In genomic region chr1:162366671-162367070, GRCh38 we compare ENCODE assay signal across 17 cellular contexts. TPM values are rescaled to one million over a fixed set of nuclear protein-coding genes. Genes with fewer than 3 reads are reported as not detected.
DNase-seq lines count a peak whose midpoint lies in the region; ATAC-seq, FAIRE-seq and TF ChIP-seq lines count a peak whose summit lies in the region.
"Had no signal": no experiment of that assay in that cellular context is flagged by ENCODE, and none has a peak within 500 bp of the region (broad histone marks: within the 10 kb centered on the region; RNA-seq: fewer than 3 reads in every experiment).

No MANE protein-coding gene starts in this region.

- H3K27ac ChIP-seq in right lobe of liver = peak overlapping the region in 2 of 3 donors; percentile 93 to 94
- H3K27ac ChIP-seq in HepG2 (ENCODE audit: extremely low read length, insufficient read depth, low read length) = no peak overlapping the region
- H3K27ac ChIP-seq in K562 (ENCODE audit: extremely low read depth, low read depth, low read length) = no peak overlapping the region
- no peak overlapping the region for H3K27ac ChIP-seq in mesenchymal stem cell (ENCODE audit: low read length, poor library complexity, severe bottlenecking)
- H3K27ac ChIP-seq in urinary bladder (ENCODE audit: low read depth) = no peak overlapping the region
- H3K27ac ChIP-seq: parathyroid adenoma had no signal

- POLR2A ChIA-PET in HepG2 (lab: Yijun Ruan, JAX) = no interaction called here
- POLR2A ChIA-PET in K562 (lab: Yijun Ruan, JAX) = interaction anchor here (1.3 to 1.4 kb wide), 2 partner anchors 14 to 194 kb away, joined by 3 read pairs; partner anchors contain the start of gene UAP1

- H4K20me1 ChIP-seq in HepG2 (ENCODE audit: insufficient read depth, low read length) (no peaks in the 10 kb centered on the region), K562 (replicated peaks; ENCODE audit: control insufficient read depth, insufficient read depth, low read length) (no peaks in the 10 kb centered on the region)

- BruUV-seq in HepG2 (replicated peaks; lab: Mats Ljungman, UMichigan) = no TSS peak
- no TSS peak for BruUV-seq in K562 (replicated peaks; lab: Mats Ljungman, UMichigan)

- H3K36me3 ChIP-seq in right lobe of liver (peaks cover 0 to 8% (median 2%) of the 10 kb centered on the region in 4 donors), HepG2 (replicated peaks in 1 of 2; ENCODE audit: control insufficient read depth in 1 of 2, insufficient read depth in 2 of 2, low read length in 2 of 2) (peaks cover 12 to 40% of the 10 kb centered on the region in 2 experiments; a peak in 4 of 5 replicates), K562 (ENCODE audit: control insufficient read depth, insufficient read depth, low read length) (no peaks in the 10 kb centered on the region), mesenchymal stem cell (ENCODE audit: control insufficient read depth in 1 of 2, insufficient read depth in 2 of 2, low read depth in 1 of 2, low read length in 2 of 2) (peaks cover 0 to 10% of the 10 kb centered on the region in 2 experiments), urinary bladder (ENCODE audit: insufficient read depth) (no peaks in the 10 kb centered on the region)

- TF ChIP-seq CTCF in right lobe of liver (IDR thresholded peaks at IDR 0.05) (no peak), HepG2 (CRISPR knock-in tag; IDR thresholded peaks at IDR 0.05) (no peak), K562 (IDR thresholded peaks at IDR 0.05 in 2 of 3, conservative IDR thresholded peaks at IDR 0.05 in 1 of 3; ENCODE audit: insufficient read depth in 2 of 3, low read depth in 1 of 3, low read length in 3 of 3) (no peak)

- no peak for FAIRE-seq in HepG2 (lab: Jason Lieb, UNC)
- FAIRE-seq in K562 (lab: Jason Lieb, UNC) = peak; percentile 6
- FAIRE-seq: kidney had no signal

- H3K79me1 ChIP-seq in mesenchymal stem cell (replicated peaks; ENCODE audit: low read length, poor library complexity, severe bottlenecking) = no peaks in the 10 kb centered on the region

- H3K4ac ChIP-seq in mesenchymal stem cell (ENCODE audit: low read depth in 1 of 2, low read length in 2 of 2) = no peak overlapping the region

- intact Hi-C loops in right lobe of liver (cut with DNase I) = no loop called here
- intact Hi-C loops in HepG2 (cut with micrococcal nuclease; ENCODE audit: unreplicated experiment) = no loop called here
- intact Hi-C loops in K562 (cut with micrococcal nuclease) = no loop called here

- H3K79me2 ChIP-seq in HepG2 (ENCODE audit: insufficient read depth, low read length) (no peaks in the 10 kb centered on the region), K562 (ENCODE audit: control insufficient read depth, insufficient read depth, low read length) (no peaks in the 10 kb centered on the region)
- H3K79me2 ChIP-seq: parathyroid adenoma had no signal

- no peak overlapping the region for H2BK15ac ChIP-seq in mesenchymal stem cell (ENCODE audit: low read depth, poor library complexity, severe bottlenecking)

- CTCF ChIA-PET in HepG2 (lab: Yijun Ruan, JAX; ENCODE audit: low intra/inter-chr PET ratio, low total read pairs) = no interaction called here
- CTCF ChIA-PET in K562 (lab: Yijun Ruan, JAX; ENCODE audit: low intra/inter-chr PET ratio) = no interaction called here

- in situ Hi-C loops in HepG2 (cut with HindIII; ENCODE audit: extremely low pct_ligation_motif_present, low pct_unique_long_range_greater_than_20kb) = no loop called here
- in situ Hi-C loops in K562 (cut with MboI) = no loop called here

- ATAC-seq in right lobe of liver = no peak
- ATAC-seq in HepG2 = no peak
- peak; percentile 78 for ATAC-seq in K562
- no peak for ATAC-seq in HG03469 (IDR thresholded peaks at IDR 0.05; ENCODE audit: unreplicated experiment)
- no peak for ATAC-seq in GM18517 (IDR thresholded peaks at IDR 0.05; ENCODE audit: unreplicated experiment)
- ATAC-seq: Panc1 had no signal

- H3K9me1 ChIP-seq in K562 (ENCODE audit: control insufficient read depth, insufficient read depth, low read length) = no peaks in the 10 kb centered on the region

- H3K9ac ChIP-seq in HepG2 (ENCODE audit: insufficient read depth, low read depth, low read length) (no peak overlapping the region), K562 (ENCODE audit: insufficient read depth in 1 of 2, low read depth in 2 of 2, low read length in 2 of 2) (peak overlapping the region in 1 of 2 experiments; percentile 54; a peak in 1 of 4 replicates), mesenchymal stem cell (ENCODE audit: low read length) (peak overlapping the region; percentile 15)
- H3K9ac ChIP-seq: parathyroid adenoma had no signal

- peaks cover 0 to 66% (median 32%) of the 10 kb centered on the region in 4 donors for H3K4me1 ChIP-seq in right lobe of liver
- H3K4me1 ChIP-seq in HepG2 (ENCODE audit: insufficient read depth, low read length) = no peaks in the 10 kb centered on the region
- H3K4me1 ChIP-seq in K562 (replicated peaks in 1 of 2; ENCODE audit: control insufficient read depth in 2 of 2, insufficient read depth in 2 of 2, low read length in 2 of 2) = peaks cover 13 to 20% of the 10 kb centered on the region in 2 experiments; a peak in 4 of 5 replicates
- H3K4me1 ChIP-seq in mesenchymal stem cell (ENCODE audit: control insufficient read depth, insufficient read depth, low read depth, low read length) = peaks cover 7% of the 10 kb centered on the region
- no peaks in the 10 kb centered on the region for H3K4me1 ChIP-seq in urinary bladder (ENCODE audit: insufficient read depth)
- H3K4me1 ChIP-seq: parathyroid adenoma had no signal

- H2BK5ac ChIP-seq in mesenchymal stem cell (ENCODE audit: low read depth, low read length, poor library complexity, severe bottlenecking) = no peak overlapping the region

- H3K4me3 ChIP-seq in right lobe of liver (no peak overlapping the region), HepG2 (replicated peaks in 1 of 3; ENCODE audit: insufficient read depth in 1 of 3, low read depth in 2 of 3, low read length in 3 of 3) (no peak overlapping the region), K562 (no peak overlapping the region), mesenchymal stem cell (ENCODE audit: insufficient read depth in 1 of 2, low read depth in 1 of 2, low read length in 2 of 2) (peak overlapping the region in 1 of 2 experiments; percentile 81), urinary bladder (ENCODE audit: low read depth, low read length) (peak overlapping the region; percentile 17)

- TF ChIP-seq EP300 in HepG2 (IDR thresholded peaks at IDR 0.05; ENCODE audit: low read depth in 2 of 2, low read length in 2 of 2) = no peak
- no peak for TF ChIP-seq EP300 in HepG2 (CRISPR knock-in tag; IDR thresholded peaks at IDR 0.05; ENCODE audit: borderline replicate concordance)
- no peak for TF ChIP-seq EP300 in K562 (IDR thresholded peaks at IDR 0.05; ENCODE audit: low read length)

- TF ChIP-seq POLR2A in right lobe of liver (IDR thresholded peaks at IDR 0.05) (no peak), HepG2 (IDR thresholded peaks at IDR 0.05; ENCODE audit: insufficient read depth in 1 of 2, low read depth in 2 of 2, low read length in 2 of 2) (no peak), K562 (conservative IDR thresholded peaks at IDR 0.05) (no peak)

- H3K9me3 ChIP-seq in right lobe of liver (no peaks in the 10 kb centered on the region), HepG2 (ENCODE audit: low read length) (no peaks in the 10 kb centered on the region), K562 (replicated peaks; ENCODE audit: control insufficient read depth, insufficient read depth, low read depth, low read length) (no peaks in the 10 kb centered on the region), mesenchymal stem cell (ENCODE audit: control insufficient read depth, low read length) (no peaks in the 10 kb centered on the region)
- H3K9me3 ChIP-seq: tibial nerve had no signal

- H3K4me2 ChIP-seq in HepG2 (ENCODE audit: low read depth, low read length) (no peak overlapping the region), K562 (ENCODE audit: insufficient read depth, low read length) (no peak overlapping the region), mesenchymal stem cell (ENCODE audit: low read length, poor library complexity, severe bottlenecking) (no peak overlapping the region)

- H3K27me3 ChIP-seq in right lobe of liver = no peaks in the 10 kb centered on the region
- no peaks in the 10 kb centered on the region for H3K27me3 ChIP-seq in HepG2 (ENCODE audit: control insufficient read depth in 1 of 2, insufficient read depth in 2 of 2, low read length in 2 of 2)
- no peaks in the 10 kb centered on the region for H3K27me3 ChIP-seq in K562 (ENCODE audit: control insufficient read depth in 2 of 2, insufficient read depth in 2 of 2, low read length in 2 of 2)
- H3K27me3 ChIP-seq in mesenchymal stem cell (ENCODE audit: control insufficient read depth in 1 of 2, insufficient read depth in 1 of 2, low read length in 2 of 2) = peaks cover 0 to 46% of the 10 kb centered on the region in 2 experiments
- H3K27me3 ChIP-seq: tibial nerve had no signal

- no peak overlapping the region for H3K14ac ChIP-seq in mesenchymal stem cell (ENCODE audit: low read length in 2 of 2)

- 73% methylated on average over 8 of the region's 9 CpGs for WGBS in right lobe of liver (ENCODE audit: insufficient coverage, low coverage, low lambda C conversion rate, missing lambda C conversion rate)
- 93% methylated on average over 9 of the region's 9 CpGs for WGBS in HepG2 (ENCODE audit: low lambda C conversion rate)
- WGBS in K562 (ENCODE audit: insufficient coverage, low coverage, missing lambda C conversion rate) = 50% methylated on average over 9 of the region's 9 CpGs
- 94% methylated on average over 7 of the region's 9 CpGs for WGBS in mesenchymal stem cell
- WGBS in urinary bladder = 87% methylated on average over 9 of the region's 9 CpGs

- H3K23ac ChIP-seq in mesenchymal stem cell (ENCODE audit: low read length in 2 of 2) = no peak overlapping the region

- no peak overlapping the region for H4K91ac ChIP-seq in mesenchymal stem cell (ENCODE audit: low read length)

- H2BK120ac ChIP-seq in mesenchymal stem cell (ENCODE audit: low read depth, low read length) = no peak overlapping the region

- DNase-seq in right lobe of liver = no peak
- DNase-seq in HepG2 (ENCODE audit: low spot score) = no peak
- peak; percentile 45 to 57 (median 53) for DNase-seq in K562 (ENCODE audit: extremely low read depth in 1 of 4, low spot score in 3 of 4)
- DNase-seq in mesenchymal stem cell = no peak
- no peak for DNase-seq in HPDE6-E6E7 (ENCODE audit: extremely low spot score)
- DNase-seq: activated CD4-positive, CD25-positive, alpha-beta regulatory T cell treated with anti-CD3 and anti-CD28 coated beads, Interleukin-2, amount 50 U/mL, for 72 hours; caudate nucleus; DMS 273 treated with DMSO at 0.1 percent for 48 hours; kidney; NCI-H2081; NCI-H69 had no signal

- H3K18ac ChIP-seq in mesenchymal stem cell (ENCODE audit: low read depth in 1 of 2, low read length in 2 of 2) = no peak overlapping the region

- no peak overlapping the region for H2AFZ ChIP-seq in HepG2 (ENCODE audit: low read length)
- peak overlapping the region; percentile 34; the same call in 1 of the 2 replicates for H2AFZ ChIP-seq in K562 (ENCODE audit: low read depth, low read length)
- H2AFZ ChIP-seq in mesenchymal stem cell (ENCODE audit: low read depth, low read length) = no peak overlapping the region
- H2AFZ ChIP-seq: parathyroid adenoma had no signal

- no peak for TF ChIP-seq RAD21 in HepG2 (CRISPR knock-in tag; IDR thresholded peaks at IDR 0.05)
- TF ChIP-seq RAD21 in K562 (CRISPR knock-in tag; conservative IDR thresholded peaks at IDR 0.05 in 1 of 2, IDR thresholded peaks at IDR 0.05 in 1 of 2) = no peak

- no peak overlapping the region for H4K8ac ChIP-seq in mesenchymal stem cell (ENCODE audit: low read length)

- no peak overlapping the region for H2AK5ac ChIP-seq in mesenchymal stem cell (ENCODE audit: low read length, severe bottlenecking)

- H2BK12ac ChIP-seq in mesenchymal stem cell (ENCODE audit: low read length in 2 of 2) = no peak overlapping the region

RNA-seq across cellular contexts. Expression of gene SPATA46, which starts 10.0 kb away (rescaled TPM):
- total RNA-seq in right lobe of liver = not detected
- not detected in 2 replicates for total RNA-seq in HepG2 (2016; rRNA removed; fragmentation: Illumina TruSeq; extraction: Trizol)
- not detected in 2 replicates for total RNA-seq in HepG2 (2016; cell fraction: cytosol; rRNA removed; fragmentation: Illumina TruSeq; extraction: Trizol; ENCODE audit: low read depth)
- not detected in 2 replicates for total RNA-seq in HepG2 (2016; cell fraction: insoluble cytoplasmic fraction; rRNA removed; fragmentation: Illumina TruSeq; extraction: Trizol)
- total RNA-seq in HepG2 (2016; cell fraction: membrane; rRNA removed; fragmentation: Illumina TruSeq; extraction: Trizol) = not detected in 2 replicates
- not detected in 2 replicates for total RNA-seq in HepG2 (2016; cell fraction: nucleus; rRNA removed; fragmentation: Illumina TruSeq; extraction: Trizol)
- polyA plus RNA-seq in HepG2 (2011; rRNA removed) = not detected in 2 replicates
- polyA plus RNA-seq in HepG2 (2011; cell fraction: cytosol; rRNA removed) = not detected in 2 replicates
- not detected in 2 replicates for polyA plus RNA-seq in HepG2 (2011; cell fraction: nucleus; rRNA removed)
- polyA plus RNA-seq in HepG2 (2012) = 0.44 and 0.48 TPM in 2 replicates
- polyA plus RNA-seq in HepG2 (2016; cell fraction: cytosol; fragmentation: Illumina TruSeq; extraction: Trizol; ENCODE audit: low read depth) = not detected in 2 replicates
- not detected in 2 replicates for polyA plus RNA-seq in HepG2 (2016; cell fraction: insoluble cytoplasmic fraction; fragmentation: Illumina TruSeq; extraction: Trizol; ENCODE audit: low read depth)
- polyA plus RNA-seq in HepG2 (2016; cell fraction: membrane; fragmentation: Illumina TruSeq; extraction: Trizol; ENCODE audit: low read depth) = not detected in 2 replicates
- polyA plus RNA-seq in HepG2 (2016; cell fraction: nucleus; fragmentation: Illumina TruSeq; extraction: Trizol; ENCODE audit: insufficient read depth, low read depth) = not detected in 2 replicates
- not detected in 2 replicates for polyA minus RNA-seq in HepG2 (2011; rRNA and poly(A)+ RNA removed; ENCODE audit: low replicate concordance)
- polyA minus RNA-seq in HepG2 (2011; cell fraction: cytosol; rRNA and poly(A)+ RNA removed) = not detected in 2 replicates
- not detected in 2 replicates for polyA minus RNA-seq in HepG2 (2011; cell fraction: nucleus; rRNA and poly(A)+ RNA removed)
- not detected in 2 replicates for total RNA-seq in K562 (2011; cell fraction: chromatin; rRNA removed; ENCODE audit: low replicate concordance)
- total RNA-seq in K562 (2011; cell fraction: nucleolus; rRNA removed) = not detected in 2 replicates
- not detected in 2 replicates for total RNA-seq in K562 (2011; cell fraction: nucleoplasm; rRNA removed)
- not detected in 2 replicates for total RNA-seq in K562 (2014; rRNA removed)
- not detected in 2 replicates for total RNA-seq in K562 (2014; rRNA removed; fragmentation: Illumina TruSeq; extraction: Trizol)
- not detected in 2 replicates for total RNA-seq in K562 (2015; rRNA removed; fragmentation: Illumina TruSeq; extraction: Trizol)
- not detected in 2 replicates for total RNA-seq in K562 (2021)
- polyA plus RNA-seq in K562 (2011; rRNA removed) = 0.04 TPM in 2 replicates
- polyA plus RNA-seq in K562 (2011; cell fraction: cytosol; rRNA removed) = 0.03 TPM in 1 of 2 replicates, not detected in the other
- 0.14 TPM in 1 of 2 replicates, not detected in the other for polyA plus RNA-seq in K562 (2011; cell fraction: nucleus; rRNA removed)
- polyA plus RNA-seq in K562 (2012) = 0.15 TPM in 1 of 2 replicates, not detected in the other
- not detected in 2 replicates for polyA plus RNA-seq in K562 (2014; fragmentation: Illumina TruSeq; extraction: Trizol)
- under 1 TPM in 1 of 2 experiments, not detected in 1; 0.11 TPM for polyA plus RNA-seq in K562 (2014; fragmentation: Nextera tagmentation; extraction: Ambion mirVana)
- not detected in 2 replicates for polyA plus RNA-seq in K562 (2014; rRNA removed)
- polyA minus RNA-seq in K562 (2011; rRNA and poly(A)+ RNA removed) = not detected in 2 replicates
- polyA minus RNA-seq in K562 (2011; cell fraction: cytosol; rRNA and poly(A)+ RNA removed) = not detected in 2 replicates
- polyA minus RNA-seq in K562 (2011; cell fraction: nucleus; rRNA and poly(A)+ RNA removed) = not detected in 2 replicates
- polyA plus RNA-seq in mesenchymal stem cell (2013, experiment 1 of 2) = not detected
- polyA plus RNA-seq in mesenchymal stem cell (2013, experiment 2 of 2) = not detected
- total RNA-seq in urinary bladder = not detected
- polyA plus RNA-seq in urinary bladder = not detected
- total RNA-seq: kidney, tibial nerve had no signal

RNA-seq across cellular contexts. Expression of gene C1orf226, which starts 14.9 kb away (rescaled TPM):
- total RNA-seq in right lobe of liver = 10 to 100 TPM in 5 of 6 experiments, 1 to 10 TPM in 1; 6.5 to 45.3 (median 28.4) TPM
- 4.7 and 7.2 TPM in 2 replicates for total RNA-seq in HepG2 (2016; rRNA removed; fragmentation: Illumina TruSeq; extraction: Trizol)
- 1.0 and 1.4 TPM in 2 replicates for total RNA-seq in HepG2 (2016; cell fraction: cytosol; rRNA removed; fragmentation: Illumina TruSeq; extraction: Trizol; ENCODE audit: low read depth)
- 4.7 and 5.6 TPM in 2 replicates for total RNA-seq in HepG2 (2016; cell fraction: insoluble cytoplasmic fraction; rRNA removed; fragmentation: Illumina TruSeq; extraction: Trizol)
- total RNA-seq in HepG2 (2016; cell fraction: membrane; rRNA removed; fragmentation: Illumina TruSeq; extraction: Trizol) = 3.4 and 3.6 TPM in 2 replicates
- total RNA-seq in HepG2 (2016; cell fraction: nucleus; rRNA removed; fragmentation: Illumina TruSeq; extraction: Trizol) = 9.3 and 11.2 TPM in 2 replicates
- 4.9 and 6.0 TPM in 2 replicates for polyA plus RNA-seq in HepG2 (2011; rRNA removed)
- 3.2 and 3.4 TPM in 2 replicates for polyA plus RNA-seq in HepG2 (2011; cell fraction: cytosol; rRNA removed)
- polyA plus RNA-seq in HepG2 (2011; cell fraction: nucleus; rRNA removed) = 15.8 and 17.7 TPM in 2 replicates
- polyA plus RNA-seq in HepG2 (2012) = 5.2 and 7.5 TPM in 2 replicates
- polyA plus RNA-seq in HepG2 (2016; cell fraction: cytosol; fragmentation: Illumina TruSeq; extraction: Trizol; ENCODE audit: low read depth) = 0.59 and 0.76 TPM in 2 replicates
- 5.7 and 7.7 TPM in 2 replicates for polyA plus RNA-seq in HepG2 (2016; cell fraction: insoluble cytoplasmic fraction; fragmentation: Illumina TruSeq; extraction: Trizol; ENCODE audit: low read depth)
- polyA plus RNA-seq in HepG2 (2016; cell fraction: membrane; fragmentation: Illumina TruSeq; extraction: Trizol; ENCODE audit: low read depth) = 1.3 and 1.9 TPM in 2 replicates
- polyA plus RNA-seq in HepG2 (2016; cell fraction: nucleus; fragmentation: Illumina TruSeq; extraction: Trizol; ENCODE audit: insufficient read depth, low read depth) = 20.2 and 21.5 TPM in 2 replicates
- polyA minus RNA-seq in HepG2 (2011; rRNA and poly(A)+ RNA removed; ENCODE audit: low replicate concordance) = 12.6 and 14.6 TPM in 2 replicates
- polyA minus RNA-seq in HepG2 (2011; cell fraction: cytosol; rRNA and poly(A)+ RNA removed) = 5.2 and 6.1 TPM in 2 replicates
- polyA minus RNA-seq in HepG2 (2011; cell fraction: nucleus; rRNA and poly(A)+ RNA removed) = 10.2 and 14.7 TPM in 2 replicates
- 1.0 and 2.1 TPM in 2 replicates for total RNA-seq in K562 (2011; cell fraction: chromatin; rRNA removed; ENCODE audit: low replicate concordance)
- 0.92 and 1.2 TPM in 2 replicates for total RNA-seq in K562 (2011; cell fraction: nucleolus; rRNA removed)
- total RNA-seq in K562 (2011; cell fraction: nucleoplasm; rRNA removed) = 1.6 and 1.9 TPM in 2 replicates
- total RNA-seq in K562 (2014; rRNA removed) = 0.36 and 0.37 TPM in 2 replicates
- 0.47 and 0.64 TPM in 2 replicates for total RNA-seq in K562 (2014; rRNA removed; fragmentation: Illumina TruSeq; extraction: Trizol)
- 0.33 and 0.53 TPM in 2 replicates for total RNA-seq in K562 (2015; rRNA removed; fragmentation: Illumina TruSeq; extraction: Trizol)
- 1.4 and 1.6 TPM in 2 replicates for total RNA-seq in K562 (2021)
- polyA plus RNA-seq in K562 (2011; rRNA removed) = 0.81 and 1.4 TPM in 2 replicates
- polyA plus RNA-seq in K562 (2011; cell fraction: cytosol; rRNA removed) = 0.97 and 1.4 TPM in 2 replicates
- 1.9 and 2.6 TPM in 2 replicates for polyA plus RNA-seq in K562 (2011; cell fraction: nucleus; rRNA removed)
- polyA plus RNA-seq in K562 (2012) = 1.2 and 1.6 TPM in 2 replicates
- polyA plus RNA-seq in K562 (2014; fragmentation: Illumina TruSeq; extraction: Trizol) = 1.2 and 1.3 TPM in 2 replicates
- under 1 TPM; 0.10 to 0.20 TPM for polyA plus RNA-seq in K562 (2014; fragmentation: Nextera tagmentation; extraction: Ambion mirVana)
- 0.56 and 0.88 TPM in 2 replicates for polyA plus RNA-seq in K562 (2014; rRNA removed)
- 0.70 and 1.4 TPM in 2 replicates for polyA minus RNA-seq in K562 (2011; rRNA and poly(A)+ RNA removed)
- 0.57 and 2.2 TPM in 2 replicates for polyA minus RNA-seq in K562 (2011; cell fraction: cytosol; rRNA and poly(A)+ RNA removed)
- polyA minus RNA-seq in K562 (2011; cell fraction: nucleus; rRNA and poly(A)+ RNA removed) = 0.67 and 1.4 TPM in 2 replicates
- 0.86 TPM for polyA plus RNA-seq in mesenchymal stem cell (2013, experiment 1 of 2)
- polyA plus RNA-seq in mesenchymal stem cell (2013, experiment 2 of 2) = 0.66 TPM
- 1.4 TPM for total RNA-seq in urinary bladder
- polyA plus RNA-seq in urinary bladder = 2.2 TPM

RNA-seq across cellular contexts. Expression of gene SH2D1B, which starts 45.3 kb away (rescaled TPM):
- total RNA-seq in right lobe of liver (under 1 TPM in 3 of 6 experiments, not detected in 3; 0.17 to 0.60 (median 0.31) TPM), HepG2 (2016; rRNA removed; fragmentation: Illumina TruSeq; extraction: Trizol) (not detected in 2 replicates), K562 (2014; rRNA removed) (5.2 and 5.6 TPM in 2 replicates), K562 (2014; rRNA removed; fragmentation: Illumina TruSeq; extraction: Trizol) (9.7 and 10.8 TPM in 2 replicates), K562 (2015; rRNA removed; fragmentation: Illumina TruSeq; extraction: Trizol) (7.9 and 8.3 TPM in 2 replicates), K562 (2021) (5.4 and 6.3 TPM in 2 replicates), urinary bladder (0.37 TPM)
- not detected in 2 replicates for total RNA-seq in HepG2 (2016; cell fraction: cytosol; rRNA removed; fragmentation: Illumina TruSeq; extraction: Trizol; ENCODE audit: low read depth)
- total RNA-seq in HepG2 (2016; cell fraction: insoluble cytoplasmic fraction; rRNA removed; fragmentation: Illumina TruSeq; extraction: Trizol) = not detected in 2 replicates
- total RNA-seq in HepG2 (2016; cell fraction: membrane; rRNA removed; fragmentation: Illumina TruSeq; extraction: Trizol) = not detected in 2 replicates
- not detected in 2 replicates for total RNA-seq in HepG2 (2016; cell fraction: nucleus; rRNA removed; fragmentation: Illumina TruSeq; extraction: Trizol)
- polyA plus RNA-seq in HepG2 (2011; rRNA removed) (not detected in 2 replicates), K562 (2011; rRNA removed) (4.8 and 5.7 TPM in 2 replicates), K562 (2014; fragmentation: Illumina TruSeq; extraction: Trizol) (13.4 and 14.1 TPM in 2 replicates), K562 (2014; fragmentation: Nextera tagmentation; extraction: Ambion mirVana) (10 to 100 TPM; 17.1 to 19.6 TPM), K562 (2014; rRNA removed) (7.2 and 12.3 TPM in 2 replicates), urinary bladder (0.08 TPM)
- not detected in 2 replicates for polyA plus RNA-seq in HepG2 (2011; cell fraction: cytosol; rRNA removed)
- polyA plus RNA-seq in HepG2 (2011; cell fraction: nucleus; rRNA removed) = not detected in 2 replicates
- polyA plus RNA-seq in HepG2 (2012) = not detected in 2 replicates
- not detected in 2 replicates for polyA plus RNA-seq in HepG2 (2016; cell fraction: cytosol; fragmentation: Illumina TruSeq; extraction: Trizol; ENCODE audit: low read depth)
- not detected in 2 replicates for polyA plus RNA-seq in HepG2 (2016; cell fraction: insoluble cytoplasmic fraction; fragmentation: Illumina TruSeq; extraction: Trizol; ENCODE audit: low read depth)
- not detected in 2 replicates for polyA plus RNA-seq in HepG2 (2016; cell fraction: membrane; fragmentation: Illumina TruSeq; extraction: Trizol; ENCODE audit: low read depth)
- polyA plus RNA-seq in HepG2 (2016; cell fraction: nucleus; fragmentation: Illumina TruSeq; extraction: Trizol; ENCODE audit: insufficient read depth, low read depth) = not detected in 2 replicates
- 0.80 TPM in 1 of 2 replicates, not detected in the other for polyA minus RNA-seq in HepG2 (2011; rRNA and poly(A)+ RNA removed; ENCODE audit: low replicate concordance)
- polyA minus RNA-seq in HepG2 (2011; cell fraction: cytosol; rRNA and poly(A)+ RNA removed) = not detected in 2 replicates
- polyA minus RNA-seq in HepG2 (2011; cell fraction: nucleus; rRNA and poly(A)+ RNA removed) = not detected in 2 replicates
- total RNA-seq in K562 (2011; cell fraction: chromatin; rRNA removed; ENCODE audit: low replicate concordance) = 4.8 and 6.8 TPM in 2 replicates
- total RNA-seq in K562 (2011; cell fraction: nucleolus; rRNA removed) = 2.2 and 2.8 TPM in 2 replicates
- 4.0 and 5.0 TPM in 2 replicates for total RNA-seq in K562 (2011; cell fraction: nucleoplasm; rRNA removed)
- polyA plus RNA-seq in K562 (2011; cell fraction: cytosol; rRNA removed) = 3.3 and 5.0 TPM in 2 replicates
- polyA plus RNA-seq in K562 (2011; cell fraction: nucleus; rRNA removed) = 4.2 and 4.5 TPM in 2 replicates
- polyA plus RNA-seq in K562 (2012) = 3.6 and 9.5 TPM in 2 replicates
- polyA minus RNA-seq in K562 (2011; rRNA and poly(A)+ RNA removed) = 3.4 and 4.4 TPM in 2 replicates
- polyA minus RNA-seq in K562 (2011; cell fraction: cytosol; rRNA and poly(A)+ RNA removed) = 1.0 and 1.7 TPM in 2 replicates
- 1.3 and 2.6 TPM in 2 replicates for polyA minus RNA-seq in K562 (2011; cell fraction: nucleus; rRNA and poly(A)+ RNA removed)
- not detected for polyA plus RNA-seq in mesenchymal stem cell (2013, experiment 1 of 2)
- polyA plus RNA-seq in mesenchymal stem cell (2013, experiment 2 of 2) = not detected
- total RNA-seq: tibial nerve had no signal

Comparison
In these comparisons a context has a peak if more than half of its experiments do, and no peak if none do; other contexts are left out.
1. H3K27ac ChIP-seq: peak in right lobe of liver (2 of 3); none in HepG2 (single experiment), K562 (single experiment), mesenchymal stem cell (single experiment) and urinary bladder (single experiment).
2. DNase-seq: peak in K562 (4 of 4); none in right lobe of liver (0 of 3), HepG2 (single experiment), mesenchymal stem cell (single experiment) and HPDE6-E6E7 (single experiment).